In genomic region chr3:140086642-140087041, GRCh38 we compare ENCODE assay signal across 22 cellular contexts.
"Had no signal": no experiment of that assay in that cellular context is flagged by ENCODE, and none has a peak within 500 bp of the region (broad histone marks: within the 10 kb centered on the region; RNA-seq: fewer than 3 reads in every experiment).

No MANE protein-coding gene starts in this region.

- H3K4me3 ChIP-seq: MG63 had no signal

- DNase-seq: IMR-90; Karpas-422; KG1; MG63; NCI-H1092; NCI-H1105 treated with DMSO at 0.1 percent for 48 hours; NCI-H1417 treated with DMSO at 0.1 percent for 48 hours; NCI-H146; NCI-H1694 treated with DMSO at 0.1 percent for 48 hours; NCI-H1930; NCI-H2081; NCI-H2107; NCI-H2227 treated with DMSO at 0.1 percent for 48 hours; NCI-H524; NCI-H526 treated with DMSO at 0.1 percent for 48 hours; NCI-H748 treated with DMSO at 0.1 percent for 48 hours; NK-92 treated with Interleukin-12 subunit alpha and Interleukin-12 subunit beta, amount 100 ng/mL, for 24 hours; PC-3; SHP77; SK-N-SH had no signal

- H3K36me3 ChIP-seq: MG63 had no signal

- ATAC-seq: Panc1, PC-3 had no signal

- H3K9me3 ChIP-seq: MG63, SK-N-SH had no signal

- H3K9ac ChIP-seq: SK-N-SH had no signal

- H3K4me2 ChIP-seq: SK-N-SH had no signal

- H3K27ac ChIP-seq: RWPE1 had no signal
